Comparison of ENCODE assay signal across 1 cellular context in the genomic region with DNA sequence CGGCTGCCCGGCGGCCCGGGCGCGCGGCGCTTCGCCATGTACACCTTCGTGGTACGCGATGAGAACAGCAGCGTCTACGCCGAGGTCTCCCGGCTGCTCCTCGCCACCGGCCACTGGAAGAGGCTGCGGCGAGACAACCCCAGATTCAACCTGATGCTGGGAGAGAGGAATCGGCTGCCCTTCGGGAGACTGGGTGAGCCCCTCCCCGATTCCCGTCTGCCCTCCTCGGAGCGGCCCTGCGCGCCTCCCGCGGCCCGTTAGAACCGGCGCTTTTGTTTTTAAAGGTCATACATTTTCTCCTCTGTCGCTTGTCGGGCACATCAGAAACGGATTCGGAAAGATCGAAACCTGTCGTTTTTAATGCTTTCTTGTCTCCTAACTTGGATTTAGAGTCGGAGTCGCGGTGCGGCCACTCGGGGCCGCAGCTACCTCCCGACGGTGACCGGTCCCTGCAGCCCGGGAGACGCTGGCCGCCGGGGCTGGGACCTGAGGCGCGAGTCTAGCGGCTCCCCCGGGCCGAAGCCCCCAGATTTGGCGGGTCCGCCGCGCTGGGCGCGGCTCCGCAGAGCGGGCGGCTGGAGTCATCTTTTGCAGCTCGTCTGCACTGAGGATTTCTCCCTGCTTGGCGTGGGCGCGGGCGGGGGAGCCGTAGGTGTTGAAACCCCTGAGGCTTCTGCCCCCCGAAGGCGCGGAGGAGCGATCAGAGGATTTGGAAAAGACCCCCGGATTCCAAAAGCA.
A peak's percentile ranks its signal among the peaks of the same experiment; 100 is the strongest.
TF ChIP-seq lines count a peak whose summit lies in the region.

No MANE protein-coding gene starts in this region.

TF ChIP-seq in GM12878, 131 proteins besides CTCF, POLR2A, EP300 and RAD21:
- TF ChIP-seq, protein P1, sequence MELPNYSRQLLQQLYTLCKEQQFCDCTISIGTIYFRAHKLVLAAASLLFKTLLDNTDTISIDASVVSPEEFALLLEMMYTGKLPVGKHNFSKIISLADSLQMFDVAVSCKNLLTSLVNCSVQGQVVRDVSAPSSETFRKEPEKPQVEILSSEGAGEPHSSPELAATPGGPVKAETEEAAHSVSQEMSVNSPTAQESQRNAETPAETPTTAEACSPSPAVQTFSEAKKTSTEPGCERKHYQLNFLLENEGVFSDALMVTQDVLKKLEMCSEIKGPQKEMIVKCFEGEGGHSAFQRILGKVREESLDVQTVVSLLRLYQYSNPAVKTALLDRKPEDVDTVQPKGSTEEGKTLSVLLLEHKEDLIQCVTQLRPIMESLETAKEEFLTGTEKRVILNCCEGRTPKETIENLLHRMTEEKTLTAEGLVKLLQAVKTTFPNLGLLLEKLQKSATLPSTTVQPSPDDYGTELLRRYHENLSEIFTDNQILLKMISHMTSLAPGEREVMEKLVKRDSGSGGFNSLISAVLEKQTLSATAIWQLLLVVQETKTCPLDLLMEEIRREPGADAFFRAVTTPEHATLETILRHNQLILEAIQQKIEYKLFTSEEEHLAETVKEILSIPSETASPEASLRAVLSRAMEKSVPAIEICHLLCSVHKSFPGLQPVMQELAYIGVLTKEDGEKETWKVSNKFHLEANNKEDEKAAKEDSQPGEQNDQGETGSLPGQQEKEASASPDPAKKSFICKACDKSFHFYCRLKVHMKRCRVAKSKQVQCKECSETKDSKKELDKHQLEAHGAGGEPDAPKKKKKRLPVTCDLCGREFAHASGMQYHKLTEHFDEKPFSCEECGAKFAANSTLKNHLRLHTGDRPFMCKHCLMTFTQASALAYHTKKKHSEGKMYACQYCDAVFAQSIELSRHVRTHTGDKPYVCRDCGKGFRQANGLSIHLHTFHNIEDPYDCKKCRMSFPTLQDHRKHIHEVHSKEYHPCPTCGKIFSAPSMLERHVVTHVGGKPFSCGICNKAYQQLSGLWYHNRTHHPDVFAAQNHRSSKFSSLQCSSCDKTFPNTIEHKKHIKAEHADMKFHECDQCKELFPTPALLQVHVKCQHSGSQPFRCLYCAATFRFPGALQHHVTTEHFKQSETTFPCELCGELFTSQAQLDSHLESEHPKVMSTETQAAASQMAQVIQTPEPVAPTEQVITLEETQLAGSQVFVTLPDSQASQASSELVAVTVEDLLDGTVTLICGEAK (IDR thresholded peaks at IDR 0.05; ENCODE audit: borderline replicate concordance): no peak
- TF ChIP-seq TAF1 (IDR thresholded peaks at IDR 0.05; ENCODE audit: borderline replicate concordance, low read depth, low read length) (peak; percentile 7; the same call in 1 of the 2 replicates), EGR1 (IDR thresholded peaks at IDR 0.05; ENCODE audit: borderline replicate concordance in 1 of 2, low read depth in 2 of 2, low read length in 2 of 2) (peak in 1 of 2 experiments; percentile 54; a peak in 2 of 3 replicates), RB1 (IDR thresholded peaks at IDR 0.05; ENCODE audit: borderline replicate concordance) (0 out of 2 replicates have a peak, but pooled peaks have one; percentile 37), MTA3 (IDR thresholded peaks at IDR 0.05; ENCODE audit: borderline replicate concordance, low read length) (0 out of 2 replicates have a peak, but pooled peaks have one; percentile 24), IKZF1 (conservative IDR thresholded peaks at IDR 0.05) (peak; percentile 47; the same call in 1 of the 2 replicates)
- TF ChIP-seq, protein P2, sequence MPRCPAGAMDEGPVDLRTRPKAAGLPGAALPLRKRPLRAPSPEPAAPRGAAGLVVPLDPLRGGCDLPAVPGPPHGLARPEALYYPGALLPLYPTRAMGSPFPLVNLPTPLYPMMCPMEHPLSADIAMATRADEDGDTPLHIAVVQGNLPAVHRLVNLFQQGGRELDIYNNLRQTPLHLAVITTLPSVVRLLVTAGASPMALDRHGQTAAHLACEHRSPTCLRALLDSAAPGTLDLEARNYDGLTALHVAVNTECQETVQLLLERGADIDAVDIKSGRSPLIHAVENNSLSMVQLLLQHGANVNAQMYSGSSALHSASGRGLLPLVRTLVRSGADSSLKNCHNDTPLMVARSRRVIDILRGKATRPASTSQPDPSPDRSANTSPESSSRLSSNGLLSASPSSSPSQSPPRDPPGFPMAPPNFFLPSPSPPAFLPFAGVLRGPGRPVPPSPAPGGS (IDR thresholded peaks at IDR 0.05; ENCODE audit: borderline replicate concordance, insufficient read depth, low read depth, low read length, poor library complexity, severe bottlenecking): no peak
